9 cellular contexts compared by ENCODE assay signal in genomic region chr11:119029069-119029339, GRCh38. TPM values are rescaled to one million over a fixed set of nuclear protein-coding genes. Genes with fewer than 3 reads are reported as not detected.
A peak's percentile ranks its signal among the peaks of the same experiment; 100 is the strongest.
DNase-seq lines count a peak whose midpoint lies in the region; ATAC-seq, FAIRE-seq and TF ChIP-seq lines count a peak whose summit lies in the region.
"Had no signal": no experiment of that assay in that cellular context is flagged by ENCODE, and none has a peak within 500 bp of the region (broad histone marks: within the 10 kb centered on the region; RNA-seq: fewer than 3 reads in every experiment).

No MANE protein-coding gene starts in this region.

- H3K9me3 Mint-ChIP-seq in CD4-positive, alpha-beta T cell, result no peaks in the 10 kb centered on the region
- H3K9me3 Mint-ChIP-seq in dendritic cell treated with granulocyte-macrophage colony-stimulating factor and Interleukin-4, amounts not matched to agents 40 ng/mL and 50 ng/mL, for 4 days, result no peaks in the 10 kb centered on the region
- no peaks in the 10 kb centered on the region for H3K9me3 Mint-ChIP-seq in neural progenitor cell
- H3K9me3 Mint-ChIP-seq: activated T-cell treated with anti-CD3 and anti-CD28 coated beads, Interleukin-2, amount 50 U/mL, for 4 hours had no signal

- H3K36me3 Mint-ChIP-seq in CD4-positive, alpha-beta T cell (ENCODE audit: low read depth), result peaks cover 24% of the 10 kb centered on the region
- peaks cover 60% of the 10 kb centered on the region for H3K36me3 Mint-ChIP-seq in dendritic cell treated with granulocyte-macrophage colony-stimulating factor and Interleukin-4, amounts not matched to agents 40 ng/mL and 50 ng/mL, for 4 days (ENCODE audit: low read depth)
- peaks cover 16% of the 10 kb centered on the region for H3K36me3 Mint-ChIP-seq in neural progenitor cell

- intact Hi-C loops in CD4-positive, alpha-beta T cell (cut with DNase I, micrococcal nuclease), result no loop called here
- intact Hi-C loops in dendritic cell treated with granulocyte-macrophage colony-stimulating factor and Interleukin-4, amounts not matched to agents 40 ng/mL and 50 ng/mL, for 4 days (cut with micrococcal nuclease), result no loop called here

- H3K27me3 Mint-ChIP-seq in CD4-positive, alpha-beta T cell, result no peaks in the 10 kb centered on the region
- H3K27me3 Mint-ChIP-seq in dendritic cell treated with granulocyte-macrophage colony-stimulating factor and Interleukin-4, amounts not matched to agents 40 ng/mL and 50 ng/mL, for 4 days, result peaks cover 2% of the 10 kb centered on the region
- peaks cover 4% of the 10 kb centered on the region for H3K27me3 Mint-ChIP-seq in neural progenitor cell (ENCODE audit: insufficient read depth, low read depth)

- ATAC-seq in CD4-positive, alpha-beta T cell (ENCODE audit: poor library complexity), result no peak

- H3K36me3 ChIP-seq in MM.1S (replicated peaks; ENCODE audit: insufficient read depth, low read length), result no peaks in the 10 kb centered on the region
- no peaks in the 10 kb centered on the region for H3K36me3 ChIP-seq in neural progenitor cell

- H3K4me3 ChIP-seq in MM.1S (ENCODE audit: low read length), result peak overlapping the region; percentile 88
- peak overlapping the region; percentile 71 for H3K4me3 ChIP-seq in neural progenitor cell

- H3K4me2 ChIP-seq in MM.1S (ENCODE audit: low read depth, low read length) (peak overlapping the region; percentile 100), neural progenitor cell (peak overlapping the region; percentile 86)

- no peak for TF ChIP-seq POLR2A in H54 (IDR thresholded peaks at IDR 0.05; ENCODE audit: low read depth, low read length)

- POLR2A ChIA-PET in CD4-positive, alpha-beta T cell (lab: Charles Lee), result interaction anchor here (2.0 to 5.8 kb wide), 2 partner anchors 9 to 31 kb away, joined by 10 to 94 read pairs; partner anchors contain the start of genes CENATAC, RPS25 and TRAPPC4

- H3F3A ChIP-seq in MM.1S (ENCODE audit: insufficient read depth, low read length), result peaks cover 21% of the 10 kb centered on the region
- peaks cover 27% of the 10 kb centered on the region for H3F3A ChIP-seq in neural progenitor cell (ENCODE audit: low read depth)

- no peaks in the 10 kb centered on the region for H3K9me3 ChIP-seq in CD4-positive, alpha-beta T cell (ENCODE audit: control insufficient read depth, low read length)
- no peaks in the 10 kb centered on the region for H3K9me3 ChIP-seq in MM.1S (replicated peaks; ENCODE audit: insufficient read depth, low read length)
- no peaks in the 10 kb centered on the region for H3K9me3 ChIP-seq in neural progenitor cell (ENCODE audit: low read depth)

- H3K4me1 Mint-ChIP-seq in CD4-positive, alpha-beta T cell (ENCODE audit: low read depth), result peaks cover 35% of the 10 kb centered on the region
- peaks cover 34% of the 10 kb centered on the region for H3K4me1 Mint-ChIP-seq in dendritic cell treated with granulocyte-macrophage colony-stimulating factor and Interleukin-4, amounts not matched to agents 40 ng/mL and 50 ng/mL, for 4 days (ENCODE audit: low read depth)
- peaks cover 20% of the 10 kb centered on the region for H3K4me1 Mint-ChIP-seq in neural progenitor cell

- no peaks in the 10 kb centered on the region for H3K9me2 ChIP-seq in MM.1S (replicated peaks; ENCODE audit: insufficient read depth, low read length)

- no peak for DNase-seq in CD4-positive, alpha-beta T cell
- no peak for DNase-seq in MM.1S
- no peak for DNase-seq in neural progenitor cell (ENCODE audit: low spot score)
- DNase-seq in activated gamma-delta T cell treated with Interleukin-2 at 50 U/mL for 16 hours, result no peak
- no peak for DNase-seq in midbrain (lab: John Stamatoyannopoulos, UW)
- no peak for DNase-seq in T1000 (lab: John Stamatoyannopoulos, UW)
- DNase-seq in H54 (ENCODE audit: insufficient read length, low spot score), result no peak
- DNase-seq: activated T-cell treated with anti-CD3 and anti-CD28 coated beads, Interleukin-2, amount 50 U/mL, for 4 hours had no signal

- H3K27ac Mint-ChIP-seq in CD4-positive, alpha-beta T cell, result peak overlapping the region; percentile 92
- peak overlapping the region; percentile 90 for H3K27ac Mint-ChIP-seq in dendritic cell treated with granulocyte-macrophage colony-stimulating factor and Interleukin-4, amounts not matched to agents 40 ng/mL and 50 ng/mL, for 4 days
- no peak overlapping the region for H3K27ac Mint-ChIP-seq in neural progenitor cell

- no peaks in the 10 kb centered on the region for H3K27me3 ChIP-seq in CD4-positive, alpha-beta T cell (ENCODE audit: control insufficient read depth, insufficient read depth, low read length)
- H3K27me3 ChIP-seq in MM.1S (replicated peaks; ENCODE audit: insufficient read depth, low read length), result no peaks in the 10 kb centered on the region
- H3K27me3 ChIP-seq in neural progenitor cell, result no peaks in the 10 kb centered on the region

- H3K9ac ChIP-seq in MM.1S (ENCODE audit: low read length), result peak overlapping the region; percentile 91
- H3K9ac ChIP-seq in neural progenitor cell, result no peak overlapping the region

- H3K27ac ChIP-seq in CD4-positive, alpha-beta T cell (ENCODE audit: low read depth, low read length), result peak overlapping the region; percentile 27
- H3K27ac ChIP-seq in MM.1S (ENCODE audit: low read length), result peak overlapping the region; percentile 76
- H3K27ac ChIP-seq in neural progenitor cell, result peak overlapping the region; percentile 65

- H3K4me3 Mint-ChIP-seq in CD4-positive, alpha-beta T cell, result peak overlapping the region; percentile 75
- H3K4me3 Mint-ChIP-seq in dendritic cell treated with granulocyte-macrophage colony-stimulating factor and Interleukin-4, amounts not matched to agents 40 ng/mL and 50 ng/mL, for 4 days, result peak overlapping the region; percentile 86
- H3K4me3 Mint-ChIP-seq in neural progenitor cell, result peak overlapping the region; percentile 84

- FAIRE-seq in H54 (lab: Jason Lieb, UNC), result no peak

- H2AFZ ChIP-seq in MM.1S (ENCODE audit: low read length) (peak overlapping the region; percentile 45), neural progenitor cell (replicated peaks) (no peak overlapping the region)

- peaks cover 31% of the 10 kb centered on the region for H3K4me1 ChIP-seq in MM.1S (ENCODE audit: low read length)
- peaks cover 10% of the 10 kb centered on the region for H3K4me1 ChIP-seq in neural progenitor cell

- CTCF ChIA-PET in CD4-positive, alpha-beta T cell (lab: Charles Lee), result interaction anchor here (1.2 kb wide), 1 partner anchor 10 kb away, joined by 3 read pairs; the partner anchor contains the start of gene TRAPPC4

- no peak for TF ChIP-seq CTCF in CD4-positive, alpha-beta T cell (IDR thresholded peaks at IDR 0.05)
- TF ChIP-seq CTCF in MM.1S (IDR thresholded peaks at IDR 0.05; ENCODE audit: low read length), result no peak
- TF ChIP-seq CTCF in neural progenitor cell (IDR thresholded peaks at IDR 0.05), result no peak

- H4K20me1 ChIP-seq in MM.1S (ENCODE audit: insufficient read depth, low read length) (no peaks in the 10 kb centered on the region), neural progenitor cell (ENCODE audit: low read depth) (peaks cover 22% of the 10 kb centered on the region)

- H3K79me2 ChIP-seq in MM.1S (ENCODE audit: low read length) (peaks cover 67% of the 10 kb centered on the region), neural progenitor cell (ENCODE audit: low read depth) (peaks cover 28% of the 10 kb centered on the region)

RNA-seq across cellular contexts. Expression of gene SLC37A4, which starts 1.7 kb away (rescaled TPM):
- 1 to 10 TPM; 5.2 to 6.6 TPM for total RNA-seq in CD4-positive, alpha-beta T cell
- total RNA-seq in neural progenitor cell (ENCODE audit: low replicate concordance), result 55.2 and 89.0 TPM in 2 replicates

RNA-seq across cellular contexts. Expression of gene TRAPPC4, which starts 10.4 kb away (rescaled TPM):
- total RNA-seq in CD4-positive, alpha-beta T cell, result 100 to 1,000 TPM; 101 to 106 TPM
- total RNA-seq in neural progenitor cell (ENCODE audit: low replicate concordance), result 53.5 and 59.5 TPM in 2 replicates

RNA-seq across cellular contexts. Expression of gene RPS25, which starts 10.9 kb away (rescaled TPM):
- total RNA-seq in CD4-positive, alpha-beta T cell, result 1,000 to 10,000 TPM; 2,261 to 2,296 TPM
- total RNA-seq in neural progenitor cell (ENCODE audit: low replicate concordance), result 2,482 and 2,538 TPM in 2 replicates

RNA-seq across cellular contexts. Expression of gene HYOU1, which starts 28.0 kb away (rescaled TPM):
- total RNA-seq in CD4-positive, alpha-beta T cell, result 10 to 100 TPM; 76.5 to 81.4 TPM
- total RNA-seq in neural progenitor cell (ENCODE audit: low replicate concordance), result 129 and 203 TPM in 2 replicates

RNA-seq across cellular contexts. Expression of gene CENATAC, which starts 31.1 kb away (rescaled TPM):
- 100 to 1,000 TPM; 121 to 122 TPM for total RNA-seq in CD4-positive, alpha-beta T cell
- 42.9 and 46.4 TPM in 2 replicates for total RNA-seq in neural progenitor cell (ENCODE audit: low replicate concordance)
